8 cellular contexts compared by ENCODE assay signal in genomic region chr7:44581907-44582603, GRCh38. TPM values are rescaled to one million over a fixed set of nuclear protein-coding genes. Genes with fewer than 3 reads are reported as not detected.
DNase-seq lines count a peak whose midpoint lies in the region; ATAC-seq and TF ChIP-seq lines count a peak whose summit lies in the region.

TSS of gene TMED4 (minus strand) at chr7:44582231. CDS start at chr7:44582206, 25 bp downstream.

- ATAC-seq in GM19468 (IDR thresholded peaks at IDR 0.05; ENCODE audit: extremely low read depth, unreplicated experiment): peak; percentile 83
- ATAC-seq in lung (ENCODE audit: insufficient read depth, low FRiP score): peak; percentile 98

- no peaks in the 10 kb centered on the region for H3K9me3 ChIP-seq in CD8-positive, alpha-beta memory T cell (ENCODE audit: low read length)
- H3K9me3 ChIP-seq in lung (ENCODE audit: control insufficient read depth in 2 of 2, insufficient read depth in 1 of 2, low read length in 1 of 2): no peaks in the 10 kb centered on the region

- no peak for TF ChIP-seq CTCF in lung (IDR thresholded peaks at IDR 0.05; ENCODE audit: control extremely low read depth, extremely low read depth)

- peaks cover 28% of the 10 kb centered on the region for H3K36me3 ChIP-seq in CD8-positive, alpha-beta memory T cell (ENCODE audit: insufficient read depth, low read length)
- H3K36me3 ChIP-seq in lung (ENCODE audit: control insufficient read depth in 2 of 2, insufficient read depth in 2 of 2, low read length in 2 of 2): peaks cover 10 to 12% of the 10 kb centered on the region in 2 donors

- peaks cover 19 to 49% (median 35%) of the 10 kb centered on the region in 3 donors for H3K4me1 Mint-ChIP-seq in CD8-positive, alpha-beta memory T cell

- H3K9me3 Mint-ChIP-seq in CD8-positive, alpha-beta memory T cell: peaks cover 0 to 3% (median 0%) of the 10 kb centered on the region in 5 donors

- DNase-seq in CD8-positive, alpha-beta memory T cell: peak; percentile 100
- DNase-seq in HS-5 (ENCODE audit: low read depth) (peak; percentile 98), lung (ENCODE audit: low spot score) (peak; percentile 99)
- peak; percentile 98 for DNase-seq in NK-92 treated with Interleukin-12 subunit alpha and Interleukin-12 subunit beta, amount 100 ng/mL, for 24 hours (lab: John Stamatoyannopoulos, UW)
- DNase-seq in activated CD8-positive, alpha-beta memory T cell treated with anti-CD3 and anti-CD28 coated beads for 24 hours: peak; percentile 100
- peak; percentile 100 for DNase-seq in effector CD8-positive, alpha-beta T cell (lab: John Stamatoyannopoulos, UW)
- DNase-seq in stimulated activated CD4-positive, alpha-beta T cell treated with anti-CD3 and anti-CD28 coated beads, TNF-alpha, amount 100 ng/mL, for 4 hours (ENCODE audit: low read depth in 3 of 3): peak; percentile 100

- peak within 1 kb of the TSS; percentile 96 for H3K4me3 ChIP-seq in CD8-positive, alpha-beta memory T cell (ENCODE audit: low read length)
- peak within 1 kb of the TSS; percentile 76 for H3K4me3 ChIP-seq in lung

- H3K27me3 ChIP-seq in CD8-positive, alpha-beta memory T cell (ENCODE audit: insufficient read depth, low read length, poor library complexity, severe bottlenecking): no peaks in the 10 kb centered on the region
- H3K27me3 ChIP-seq in lung (ENCODE audit: control insufficient read depth, insufficient read depth): no peaks in the 10 kb centered on the region

- H3K27ac Mint-ChIP-seq in CD8-positive, alpha-beta memory T cell: peak within 1 kb of the TSS; percentile 96 to 98 (median 97)

- WGBS in lung, 2 donors: 0% methylated on average over 59 to 67 of the region's 67 CpGs

- peaks cover 21% of the 10 kb centered on the region for H3K4me1 ChIP-seq in CD8-positive, alpha-beta memory T cell (ENCODE audit: insufficient read depth, low read length)
- H3K4me1 ChIP-seq in lung (ENCODE audit: control insufficient read depth in 2 of 2, insufficient read depth in 2 of 2, low read length in 2 of 2): peaks cover 3% of the 10 kb centered on the region in 2 donors

- POLR2A ChIA-PET in CD8-positive, alpha-beta memory T cell (lab: Charles Lee): interaction anchor here (0.5 to 3.0 kb wide), 20 partner anchors 9 to 882 kb away, joined by 3 to 40 read pairs (median 4); partner anchors contain the start of genes DDX56, H2AZ2, OGDH and PPIA

- H3K36me3 Mint-ChIP-seq in CD8-positive, alpha-beta memory T cell: peaks cover 3 to 44% (median 14%) of the 10 kb centered on the region in 3 donors

- peak within 1 kb of the TSS; percentile 86 to 96 (median 90) for H3K4me3 Mint-ChIP-seq in CD8-positive, alpha-beta memory T cell

- peak within 1 kb of the TSS; percentile 99 for H3K27ac ChIP-seq in CD8-positive, alpha-beta memory T cell (ENCODE audit: low read depth, low read length)
- peak within 1 kb of the TSS; percentile 88 to 96 for H3K27ac ChIP-seq in lung (ENCODE audit: low read depth in 1 of 2, low read length in 1 of 2)

- H3K27me3 Mint-ChIP-seq in CD8-positive, alpha-beta memory T cell: peaks cover 0 to 3% of the 10 kb centered on the region in 2 donors

- CTCF ChIA-PET in CD8-positive, alpha-beta memory T cell (lab: Charles Lee): interaction anchor here (1.0 to 3.6 kb wide), 12 partner anchors 9 to 554 kb away, joined by 3 to 18 read pairs (median 4); partner anchors contain the start of genes DDX56, H2AZ2 and OGDH

RNA-seq across cellular contexts. Expression of gene TMED4, which starts in this region (rescaled TPM):
- 10 to 100 TPM; 78.8 to 80.5 TPM for total RNA-seq in CD8-positive, alpha-beta memory T cell
- polyA plus RNA-seq in CD8-positive, alpha-beta memory T cell: 84.3 TPM
- 100 to 1,000 TPM in 1 of 2 donors, 10 to 100 TPM in 1; 81.0 to 106 TPM for total RNA-seq in lung
- 10 to 100 TPM; 46.4 to 52.5 TPM for polyA plus RNA-seq in lung

Comparison
In these comparisons a context has a peak if more than half of its experiments do, and no peak if none do; other contexts are left out.
1. Peak in every context shown above with its lines: DNase-seq, ATAC-seq, H3K4me3 ChIP-seq and H3K27ac ChIP-seq.